ENCODE assay signal across 8 cellular contexts in the genomic region with DNA sequence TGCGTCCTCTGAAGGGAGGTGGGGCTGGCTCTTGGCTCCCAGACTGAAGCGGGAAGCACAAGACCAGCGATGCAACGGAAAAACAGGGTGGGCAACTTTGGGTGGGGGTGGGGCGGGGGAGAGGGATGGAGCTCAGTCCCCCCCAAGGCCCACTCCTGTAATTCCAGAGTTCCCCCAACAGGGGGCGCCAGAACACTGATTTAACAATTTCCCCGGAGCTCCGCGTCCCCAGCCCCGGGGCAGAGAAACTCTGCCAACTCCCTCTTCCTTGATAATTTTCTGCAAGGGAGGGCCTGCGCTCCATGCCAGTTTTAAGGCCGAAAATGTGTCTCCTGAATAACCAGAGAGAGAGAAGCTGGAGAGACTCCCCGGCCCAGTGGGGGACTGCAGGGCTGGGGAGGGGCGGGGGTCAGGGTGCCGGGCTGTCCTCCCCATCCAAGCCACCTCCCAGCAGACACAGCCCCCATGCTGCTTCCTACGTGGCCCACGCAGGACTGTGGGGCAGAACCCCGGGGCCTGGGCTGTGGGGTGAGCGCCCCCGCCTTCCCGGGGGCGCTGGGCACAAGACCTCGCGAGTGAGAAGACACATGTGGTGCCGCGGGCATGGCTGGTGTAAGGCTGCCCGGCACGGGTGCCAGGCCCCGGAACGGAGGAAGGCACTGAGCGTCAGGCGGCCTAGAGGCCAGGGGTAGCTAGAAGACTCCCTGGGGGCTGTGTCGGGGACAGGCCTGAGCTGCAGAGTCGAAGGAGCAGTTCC. TPM values are rescaled to one million over a fixed set of nuclear protein-coding genes. Genes with fewer than 3 reads are reported as not detected.
DNase-seq lines count a peak whose midpoint lies in the region; ATAC-seq and TF ChIP-seq lines count a peak whose summit lies in the region.

No MANE protein-coding gene starts in this region.

- no peaks in the 10 kb centered on the region for H3K9me2 ChIP-seq in MM.1S (replicated peaks; ENCODE audit: insufficient read depth, low read length)

- H2AFZ ChIP-seq in MM.1S (ENCODE audit: low read length): no peak overlapping the region

- H3K9ac ChIP-seq in MM.1S (ENCODE audit: low read length): no peak overlapping the region

- peaks cover 6% of the 10 kb centered on the region for H3K36me3 Mint-ChIP-seq in T-helper 17 cell (ENCODE audit: low read depth)

- H3K4me3 Mint-ChIP-seq in T-helper 17 cell: no peak overlapping the region

- H3F3A ChIP-seq in MM.1S (ENCODE audit: insufficient read depth, low read length): no peaks in the 10 kb centered on the region

- no CpG with 5 or more reads among the region's 34 CpGs for WGBS in iPS DF 6.9 (ENCODE audit: insufficient coverage, insufficient read length)

- TF ChIP-seq CTCF in MM.1S (IDR thresholded peaks at IDR 0.05; ENCODE audit: low read length) (peak; percentile 70), astrocyte of the spinal cord (IDR thresholded peaks at IDR 0.05; ENCODE audit: low read depth, low read length) (peak; percentile 69)

- in situ Hi-C loops in astrocyte of the spinal cord (cut with HindIII; ENCODE audit: low sequenced_read_pairs): no loop called here

- H3K27ac ChIP-seq in MM.1S (ENCODE audit: low read length) (no peak overlapping the region), iPS DF 6.9 (ENCODE audit: low read length) (no peak overlapping the region)

- H3K4me2 ChIP-seq in MM.1S (ENCODE audit: low read depth, low read length): no peak overlapping the region

- no peaks in the 10 kb centered on the region for H3K79me2 ChIP-seq in MM.1S (ENCODE audit: low read length)

- peak; percentile 51 for ATAC-seq in T-helper 17 cell
- no peak for ATAC-seq in GM21786 (IDR thresholded peaks at IDR 0.05; ENCODE audit: unreplicated experiment)

- H3K4me1 ChIP-seq in MM.1S (ENCODE audit: low read length) (no peaks in the 10 kb centered on the region), iPS DF 6.9 (ENCODE audit: control insufficient read depth, insufficient read depth, low read length) (no peaks in the 10 kb centered on the region; the same call in 1 of the 2 replicates)

- H3K27me3 ChIP-seq in MM.1S (replicated peaks; ENCODE audit: insufficient read depth, low read length) (no peaks in the 10 kb centered on the region), iPS DF 6.9 (ENCODE audit: control insufficient read depth, insufficient read depth, low read length) (no peaks in the 10 kb centered on the region)

- H3K27me3 Mint-ChIP-seq in T-helper 17 cell: no peaks in the 10 kb centered on the region

- no peaks in the 10 kb centered on the region for H4K20me1 ChIP-seq in MM.1S (ENCODE audit: insufficient read depth, low read length)

- no peaks in the 10 kb centered on the region for H3K9me3 ChIP-seq in MM.1S (replicated peaks; ENCODE audit: insufficient read depth, low read length)
- H3K9me3 ChIP-seq in T-helper 17 cell (ENCODE audit: control insufficient read depth, low read length, poor library complexity, severe bottlenecking): no peaks in the 10 kb centered on the region
- no peaks in the 10 kb centered on the region for H3K9me3 ChIP-seq in iPS DF 6.9 (ENCODE audit: control insufficient read depth, insufficient read depth, low read length)

- H3K36me3 ChIP-seq in MM.1S (replicated peaks; ENCODE audit: insufficient read depth, low read length) (no peaks in the 10 kb centered on the region), iPS DF 6.9 (ENCODE audit: control insufficient read depth, insufficient read depth, low read length) (peaks cover 9% of the 10 kb centered on the region; the same call in 1 of the 2 replicates)

- peaks cover 11% of the 10 kb centered on the region for H3K4me1 Mint-ChIP-seq in T-helper 17 cell

- no peak overlapping the region for H3K4me3 ChIP-seq in MM.1S (ENCODE audit: low read length)
- no peak overlapping the region for H3K4me3 ChIP-seq in astrocyte of the spinal cord (ENCODE audit: low read depth, low read length)
- no peak overlapping the region for H3K4me3 ChIP-seq in iPS DF 6.9 (ENCODE audit: low read length)

- H3K27ac Mint-ChIP-seq in T-helper 17 cell: peak overlapping the region; percentile 77

- DNase-seq in EH (ENCODE audit: low read depth): peak; percentile 73
- DNase-seq in MM.1S: peak; percentile 23
- peak; percentile 39 to 57 (median 49) for DNase-seq in T-helper 17 cell
- peak; percentile 40 for DNase-seq in astrocyte of the spinal cord (ENCODE audit: low read depth, low spot score)
- DNase-seq in iPS DF 6.9 (ENCODE audit: low read depth, low spot score): peak; percentile 22
- peak; percentile 58 for DNase-seq in stimulated activated CD4-positive, alpha-beta T cell treated with anti-CD3 and anti-CD28 coated beads, Interleukin-12 subunit alpha, Interleukin-12 subunit beta, amount 100 ng/mL, for 4 hours
- DNase-seq in NCI-H524 treated with DMSO at 0.1 percent for 48 hours (lab: John Stamatoyannopoulos, UW): no peak

RNA-seq across cellular contexts. Expression of a gene that starts 51.4 kb away (rescaled TPM):
- total RNA-seq in T-helper 17 cell: 10 to 100 TPM; 78.4 to 87.7 TPM
